ENCODE assay signal across 13 cellular contexts in the genomic region with DNA sequence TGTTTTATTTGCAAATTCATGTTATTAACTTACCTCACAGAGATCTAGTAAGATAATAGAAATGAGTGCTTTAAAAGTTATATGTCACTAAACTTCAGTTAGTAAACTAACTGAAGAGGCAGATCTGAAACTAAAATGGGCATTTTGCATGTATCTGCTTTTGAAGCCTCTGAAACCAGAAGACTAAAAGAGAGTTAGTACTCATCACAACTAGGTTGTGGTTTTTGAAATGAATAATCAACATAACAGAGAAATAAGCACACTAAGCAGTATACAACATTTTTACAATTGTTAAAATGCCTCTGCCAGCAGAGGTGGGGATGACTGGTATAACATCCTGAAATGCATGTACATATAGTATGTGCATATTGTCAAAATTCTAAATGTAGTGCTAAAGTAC.
A peak's percentile ranks its signal among the peaks of the same experiment; 100 is the strongest.
DNase-seq lines count a peak whose midpoint lies in the region; ATAC-seq and TF ChIP-seq lines count a peak whose summit lies in the region.
"Had no signal": no experiment of that assay in that cellular context is flagged by ENCODE, and none has a peak within 500 bp of the region (broad histone marks: within the 10 kb centered on the region; RNA-seq: fewer than 3 reads in every experiment).

No MANE protein-coding gene starts in this region.

- ATAC-seq in GM18511 (IDR thresholded peaks at IDR 0.05; ENCODE audit: unreplicated experiment) (peak; percentile 99), GM21360 (IDR thresholded peaks at IDR 0.05; ENCODE audit: unreplicated experiment) (peak; percentile 100), HG02938 (IDR thresholded peaks at IDR 0.05; ENCODE audit: unreplicated experiment) (peak; percentile 100), HG03521 (IDR thresholded peaks at IDR 0.05; ENCODE audit: unreplicated experiment) (peak; percentile 100)

- intact Hi-C loops in esophagus muscularis mucosa (cut with DNase I): no loop called here

- no peak overlapping the region for H3K27ac ChIP-seq in esophagus muscularis mucosa (replicated peaks in 1 of 4)
- H3K27ac ChIP-seq: BLaER1, epithelial cell of prostate, prostate gland, SK-N-MC had no signal

- TF ChIP-seq POLR2A in esophagus muscularis mucosa (IDR thresholded peaks at IDR 0.05; ENCODE audit: low read depth): no peak

- no peak for TF ChIP-seq CTCF in esophagus muscularis mucosa (IDR thresholded peaks at IDR 0.05)

- no peaks in the 10 kb centered on the region for H3K27me3 ChIP-seq in esophagus muscularis mucosa
- H3K27me3 ChIP-seq: BLaER1 had no signal

- TF ChIP-seq EP300 in esophagus muscularis mucosa (IDR thresholded peaks at IDR 0.05): no peak

- no peak overlapping the region for H3K4me3 ChIP-seq in esophagus muscularis mucosa
- H3K4me3 ChIP-seq: BLaER1, prostate gland, SK-N-MC had no signal

- no peaks in the 10 kb centered on the region for H3K4me1 ChIP-seq in esophagus muscularis mucosa
- H3K4me1 ChIP-seq: BLaER1, prostate gland had no signal

- H3K36me3 ChIP-seq in esophagus muscularis mucosa: no peaks in the 10 kb centered on the region
- H3K36me3 ChIP-seq: BLaER1, prostate gland had no signal

- H3K9me3 ChIP-seq in esophagus muscularis mucosa: no peaks in the 10 kb centered on the region
- H3K9me3 ChIP-seq: BLaER1, prostate gland had no signal

- no peak for DNase-seq in NCI-H748 (lab: John Stamatoyannopoulos, UW; ENCODE audit: unreplicated experiment)
- DNase-seq in NCI-H748 treated with DMSO at 0.1 percent for 48 hours (lab: John Stamatoyannopoulos, UW): no peak
- DNase-seq in esophagus muscularis mucosa (ENCODE audit: extremely low spot score): no peak
- no peak for DNase-seq in NCI-H2029 (lab: John Stamatoyannopoulos, UW)
- DNase-seq: NCI-H526 treated with DMSO at 0.1 percent for 48 hours had no signal
